24 cellular contexts compared by ENCODE assay signal in the genomic region with DNA sequence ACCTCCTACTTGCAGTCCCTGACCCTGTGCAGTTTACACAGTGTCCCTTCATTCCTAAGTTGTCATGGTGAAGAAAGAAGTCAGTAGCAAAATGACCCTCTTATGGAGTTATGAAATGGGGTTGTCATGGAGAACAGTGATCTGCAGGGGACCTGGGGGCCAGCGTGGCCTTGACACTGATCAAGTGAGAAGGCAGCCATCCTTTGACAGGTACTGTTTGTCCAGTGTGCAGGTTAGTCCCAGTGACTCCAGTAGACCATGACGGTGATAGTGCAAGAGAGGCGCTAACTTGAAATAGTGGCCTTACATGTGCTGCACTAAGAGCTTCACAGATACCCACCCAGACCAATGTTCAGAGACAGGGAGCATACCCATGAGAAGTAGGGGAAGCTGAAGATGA.
DNase-seq lines count a peak whose midpoint lies in the region; ATAC-seq and TF ChIP-seq lines count a peak whose summit lies in the region.
"Had no signal": no experiment of that assay in that cellular context is flagged by ENCODE, and none has a peak within 500 bp of the region (broad histone marks: within the 10 kb centered on the region; RNA-seq: fewer than 3 reads in every experiment).

No MANE protein-coding gene starts in this region.

- intact Hi-C loops in sigmoid colon (cut with DNase I) = no loop called here

- H3K18ac ChIP-seq in mesenchymal stem cell (ENCODE audit: low read depth in 1 of 2, low read length in 2 of 2) = no peak overlapping the region

- no peak overlapping the region for H4K8ac ChIP-seq in mesenchymal stem cell (ENCODE audit: low read length)

- TF ChIP-seq EP300 in sigmoid colon (IDR thresholded peaks at IDR 0.05) = no peak

- H3K27me3 Mint-ChIP-seq in stimulated activated naive CD8-positive, alpha-beta T cell treated with anti-CD3 and anti-CD28 coated beads, Interleukin-15, amount 100 ng/mL, for 72 hours = no peaks in the 10 kb centered on the region
- H3K27me3 Mint-ChIP-seq: CD4-positive, alpha-beta memory T cell had no signal

- H2BK120ac ChIP-seq in mesenchymal stem cell (ENCODE audit: low read depth, low read length) = no peak overlapping the region

- H2BK5ac ChIP-seq in mesenchymal stem cell (ENCODE audit: low read depth, low read length, poor library complexity, severe bottlenecking) = no peak overlapping the region

- no peaks in the 10 kb centered on the region for H3K79me1 ChIP-seq in mesenchymal stem cell (replicated peaks; ENCODE audit: low read length, poor library complexity, severe bottlenecking)

- H3K14ac ChIP-seq in mesenchymal stem cell (ENCODE audit: low read length in 2 of 2) = no peak overlapping the region

- H3K9ac ChIP-seq in mesenchymal stem cell (ENCODE audit: low read length) = no peak overlapping the region
- H3K9ac ChIP-seq: BLaER1 had no signal

- H2AFZ ChIP-seq in mesenchymal stem cell (ENCODE audit: low read depth, low read length) = peak overlapping the region; percentile 49

- TF ChIP-seq POLR2A in sigmoid colon (IDR thresholded peaks at IDR 0.05) = no peak

- no peak overlapping the region for H3K4ac ChIP-seq in mesenchymal stem cell (ENCODE audit: low read depth in 1 of 2, low read length in 2 of 2)

- H3K4me3 Mint-ChIP-seq in stimulated activated naive CD8-positive, alpha-beta T cell treated with anti-CD3 and anti-CD28 coated beads, Interleukin-15, amount 100 ng/mL, for 72 hours = no peak overlapping the region
- H3K4me3 Mint-ChIP-seq in stimulated activated effector memory CD8-positive, alpha-beta T cell treated with anti-CD3 and anti-CD28 coated beads, Interleukin-12 subunit alpha, Interleukin-12 subunit beta, amount 100 ng/mL, for 72 hours = no peak overlapping the region
- H3K4me3 Mint-ChIP-seq: CD14-positive monocyte; CD4-positive, alpha-beta memory T cell; CD4-positive, CD25-positive, alpha-beta regulatory T cell; CD8-positive, alpha-beta memory T cell had no signal

- TF ChIP-seq CTCF in sigmoid colon (IDR thresholded peaks at IDR 0.05) = no peak

- H3K27me3 ChIP-seq in mesenchymal stem cell (ENCODE audit: control insufficient read depth in 1 of 2, insufficient read depth in 1 of 2, low read length in 2 of 2) (peaks cover 0 to 4% of the 10 kb centered on the region in 2 experiments), sigmoid colon (no peaks in the 10 kb centered on the region)
- H3K27me3 ChIP-seq: BE2C, BLaER1 had no signal

- DNase-seq in stimulated activated naive CD8-positive, alpha-beta T cell treated with anti-CD3 and anti-CD28 coated beads, Interleukin-15, amount 100 ng/mL, for 72 hours = no peak
- no peak for DNase-seq in stimulated activated naive CD8-positive, alpha-beta T cell treated with anti-CD3 and anti-CD28 coated beads, Interleukin-15, Interleukin-2, amounts not matched to agents 100 U/mL and 50 U/mL, for 24 hours
- DNase-seq in mesenchymal stem cell (no peak), sigmoid colon (no peak)
- DNase-seq in stimulated activated effector memory CD8-positive, alpha-beta T cell treated with anti-CD3 and anti-CD28 coated beads, Interleukin-12 subunit alpha, Interleukin-12 subunit beta, amount 100 ng/mL, for 72 hours (ENCODE audit: low spot score in 2 of 2) = no peak
- DNase-seq: 8988T; ACHN; BE2C; C1 segment of cervical spinal cord; CD4-positive, alpha-beta memory T cell; CD4-positive, CD25-positive, alpha-beta regulatory T cell; CD8-positive, alpha-beta memory T cell; COR-L47; DMS 273 treated with DMSO at 0.1 percent for 48 hours; DMS153; DMS53; DMS79; DND-41; EL; GDM1 had no signal

- H4K91ac ChIP-seq in mesenchymal stem cell (ENCODE audit: low read length) = no peak overlapping the region

- no peak overlapping the region for H3K23ac ChIP-seq in mesenchymal stem cell (ENCODE audit: low read length in 2 of 2)

- no peaks in the 10 kb centered on the region for H3K9me3 Mint-ChIP-seq in stimulated activated naive CD8-positive, alpha-beta T cell treated with anti-CD3 and anti-CD28 coated beads, Interleukin-15, amount 100 ng/mL, for 72 hours
- no peaks in the 10 kb centered on the region for H3K9me3 Mint-ChIP-seq in stimulated activated effector memory CD8-positive, alpha-beta T cell treated with anti-CD3 and anti-CD28 coated beads, Interleukin-12 subunit alpha, Interleukin-12 subunit beta, amount 100 ng/mL, for 72 hours
- H3K9me3 Mint-ChIP-seq: CD4-positive, CD25-positive, alpha-beta regulatory T cell had no signal

- no peaks in the 10 kb centered on the region for H3K4me1 Mint-ChIP-seq in stimulated activated naive CD8-positive, alpha-beta T cell treated with anti-CD3 and anti-CD28 coated beads, Interleukin-15, amount 100 ng/mL, for 72 hours
- H3K4me1 Mint-ChIP-seq in stimulated activated effector memory CD8-positive, alpha-beta T cell treated with anti-CD3 and anti-CD28 coated beads, Interleukin-12 subunit alpha, Interleukin-12 subunit beta, amount 100 ng/mL, for 72 hours = no peaks in the 10 kb centered on the region
- H3K4me1 Mint-ChIP-seq: CD14-positive monocyte; CD4-positive, alpha-beta memory T cell; CD4-positive, CD25-positive, alpha-beta regulatory T cell; CD8-positive, alpha-beta memory T cell had no signal

- ATAC-seq in stimulated activated naive CD8-positive, alpha-beta T cell treated with anti-CD3 and anti-CD28 coated beads, Interleukin-15, amount 100 ng/mL, for 72 hours = peak; percentile 26
- ATAC-seq in stimulated activated naive CD8-positive, alpha-beta T cell treated with anti-CD3 and anti-CD28 coated beads, Interleukin-15, Interleukin-2, amounts not matched to agents 100 U/mL and 50 U/mL, for 24 hours = no peak
- peak; percentile 39 for ATAC-seq in stimulated activated effector memory CD8-positive, alpha-beta T cell treated with anti-CD3 and anti-CD28 coated beads, Interleukin-12 subunit alpha, Interleukin-12 subunit beta, amount 100 ng/mL, for 72 hours
- no peak for ATAC-seq in HG02798 (IDR thresholded peaks at IDR 0.05; ENCODE audit: poor library complexity, unreplicated experiment)
- ATAC-seq: GM12878 had no signal

- H3K4me1 ChIP-seq in mesenchymal stem cell (ENCODE audit: control insufficient read depth, insufficient read depth, low read depth, low read length) (no peaks in the 10 kb centered on the region), sigmoid colon (no peaks in the 10 kb centered on the region)
- H3K4me1 ChIP-seq: BE2C, BLaER1 had no signal

- H3K9me3 ChIP-seq in mesenchymal stem cell (ENCODE audit: control insufficient read depth, low read length) (no peaks in the 10 kb centered on the region), sigmoid colon (peaks cover 0 to 3% (median 0%) of the 10 kb centered on the region in 4 donors)
- H3K9me3 ChIP-seq: BE2C had no signal

- H3K27ac Mint-ChIP-seq in stimulated activated naive CD8-positive, alpha-beta T cell treated with anti-CD3 and anti-CD28 coated beads, Interleukin-15, amount 100 ng/mL, for 72 hours = peak overlapping the region in 1 of 2 donors; percentile 74
- no peak overlapping the region for H3K27ac Mint-ChIP-seq in stimulated activated effector memory CD8-positive, alpha-beta T cell treated with anti-CD3 and anti-CD28 coated beads, Interleukin-12 subunit alpha, Interleukin-12 subunit beta, amount 100 ng/mL, for 72 hours
- H3K27ac Mint-ChIP-seq: CD14-positive monocyte; CD4-positive, alpha-beta memory T cell; CD4-positive, CD25-positive, alpha-beta regulatory T cell; CD8-positive, alpha-beta memory T cell had no signal

- H3K36me3 Mint-ChIP-seq in stimulated activated effector memory CD8-positive, alpha-beta T cell treated with anti-CD3 and anti-CD28 coated beads, Interleukin-12 subunit alpha, Interleukin-12 subunit beta, amount 100 ng/mL, for 72 hours = no peaks in the 10 kb centered on the region
- H3K36me3 Mint-ChIP-seq: CD14-positive monocyte; CD4-positive, alpha-beta memory T cell; CD4-positive, CD25-positive, alpha-beta regulatory T cell; CD8-positive, alpha-beta memory T cell had no signal

- no peak overlapping the region for H2AK5ac ChIP-seq in mesenchymal stem cell (ENCODE audit: low read length, severe bottlenecking)

- H2BK12ac ChIP-seq in mesenchymal stem cell (ENCODE audit: low read length in 2 of 2) = no peak overlapping the region

- no peak overlapping the region for H3K27ac ChIP-seq in mesenchymal stem cell (ENCODE audit: low read length, poor library complexity, severe bottlenecking)
- no peak overlapping the region for H3K27ac ChIP-seq in sigmoid colon
- H3K27ac ChIP-seq: BLaER1 had no signal

- H3K36me3 ChIP-seq in mesenchymal stem cell (ENCODE audit: control insufficient read depth in 1 of 2, insufficient read depth in 2 of 2, low read depth in 1 of 2, low read length in 2 of 2) (no peaks in the 10 kb centered on the region), sigmoid colon (no peaks in the 10 kb centered on the region)
- H3K36me3 ChIP-seq: BE2C, BLaER1 had no signal

- WGBS in mesenchymal stem cell = 96% methylated on average over 3 of the region's 3 CpGs
- 90 to 94% methylated on average over 3 of the region's 3 CpGs for WGBS in sigmoid colon, 2 donors

- H2BK15ac ChIP-seq in mesenchymal stem cell (ENCODE audit: low read depth, poor library complexity, severe bottlenecking) = no peak overlapping the region

- no peak overlapping the region for H3K4me2 ChIP-seq in mesenchymal stem cell (ENCODE audit: low read length, poor library complexity, severe bottlenecking)
- H3K4me2 ChIP-seq: BLaER1 had no signal

- no peak overlapping the region for H3K4me3 ChIP-seq in mesenchymal stem cell (ENCODE audit: insufficient read depth in 1 of 2, low read depth in 1 of 2, low read length in 2 of 2)
- no peak overlapping the region for H3K4me3 ChIP-seq in sigmoid colon
- H3K4me3 ChIP-seq: BLaER1, GM12878 had no signal

Comparison
In these comparisons a context has a peak if more than half of its experiments do, and no peak if none do; other contexts are left out.
1. ATAC-seq: peak in stimulated activated naive CD8-positive, alpha-beta T cell treated with anti-CD3 and anti-CD28 coated beads, Interleukin-15, amount 100 ng/mL, for 72 hours (single experiment) and stimulated activated effector memory CD8-positive, alpha-beta T cell treated with anti-CD3 and anti-CD28 coated beads, Interleukin-12 subunit alpha, Interleukin-12 subunit beta, amount 100 ng/mL, for 72 hours (single experiment); none in stimulated activated naive CD8-positive, alpha-beta T cell treated with anti-CD3 and anti-CD28 coated beads, Interleukin-15, Interleukin-2, amounts not matched to agents 100 U/mL and 50 U/mL, for 24 hours (single experiment) and HG02798 (single experiment).